ENCODE assay signal across 16 cellular contexts in the genomic region with DNA sequence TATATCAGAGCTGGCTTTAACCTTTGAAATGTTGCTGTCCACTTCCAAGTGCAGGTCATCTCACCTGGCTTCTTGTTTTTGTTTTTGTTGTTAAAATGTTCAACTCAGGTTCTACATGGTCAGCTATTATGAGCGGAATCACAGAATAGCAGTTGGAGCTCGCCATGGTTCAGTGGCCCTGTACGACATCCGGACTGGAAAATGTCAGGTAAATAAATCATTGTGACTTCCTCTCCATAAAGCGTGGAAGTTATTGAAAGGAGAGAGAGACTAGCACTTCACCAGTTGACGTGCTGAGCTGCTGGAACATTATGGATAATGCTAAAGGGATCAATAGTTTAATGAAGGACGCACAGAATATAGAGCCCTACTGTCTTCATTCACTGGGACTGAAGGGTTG.
DNase-seq lines count a peak whose midpoint lies in the region; ATAC-seq lines count a peak whose summit lies in the region.
"Had no signal": no experiment of that assay in that cellular context is flagged by ENCODE, and none has a peak within 500 bp of the region (broad histone marks: within the 10 kb centered on the region; RNA-seq: fewer than 3 reads in every experiment).

No MANE protein-coding gene starts in this region.

- no peak overlapping the region for H3K4me3 Mint-ChIP-seq in activated naive CD8-positive, alpha-beta T cell treated with anti-CD3 and anti-CD28 coated beads, Interleukin-2, amount 50 U/mL, for 24 hours
- H3K4me3 Mint-ChIP-seq: CD8-positive, alpha-beta T cell; T-helper 1 cell treated with Interleukin-12 subunit alpha and Interleukin-12 subunit beta and Interleukin-4 antibody, amounts not matched to agents 30 μg/mL and 1 μg/mL, for 36 hours had no signal

- peak; percentile 88 for DNase-seq in DMS53 (lab: John Stamatoyannopoulos, UW)
- DNase-seq in NCI-H1417 (lab: John Stamatoyannopoulos, UW) = peak; percentile 21 to 89 (median 61)
- DNase-seq in NCI-H748 (lab: John Stamatoyannopoulos, UW; ENCODE audit: unreplicated experiment) = peak; percentile 80
- peak; percentile 9 for DNase-seq in kidney glomerular epithelial cell (lab: John Stamatoyannopoulos, UW)
- no peak for DNase-seq in activated naive CD8-positive, alpha-beta T cell treated with anti-CD3 and anti-CD28 coated beads, Interleukin-2, amount 50 U/mL, for 24 hours
- DNase-seq in hepatic stellate cell (ENCODE audit: low spot score) = no peak
- DNase-seq in MV-4-11 (lab: John Stamatoyannopoulos, UW) = no peak
- DNase-seq: CD8-positive, alpha-beta T cell; EL; GOT3; MG63; NCI-H1694 treated with DMSO at 0.1 percent for 48 hours; NCI-H774; Right ventricle myocardium superior had no signal

- H3K4me1 Mint-ChIP-seq in activated naive CD8-positive, alpha-beta T cell treated with anti-CD3 and anti-CD28 coated beads, Interleukin-2, amount 50 U/mL, for 24 hours = no peaks in the 10 kb centered on the region

- ATAC-seq in activated naive CD8-positive, alpha-beta T cell treated with anti-CD3 and anti-CD28 coated beads, Interleukin-2, amount 50 U/mL, for 24 hours = no peak
- ATAC-seq: CD8-positive, alpha-beta T cell; Panc1 had no signal

- peaks cover 22% of the 10 kb centered on the region for H3K36me3 Mint-ChIP-seq in activated naive CD8-positive, alpha-beta T cell treated with anti-CD3 and anti-CD28 coated beads, Interleukin-2, amount 50 U/mL, for 24 hours (ENCODE audit: low read depth)

- no peaks in the 10 kb centered on the region for H3K9me3 Mint-ChIP-seq in activated naive CD8-positive, alpha-beta T cell treated with anti-CD3 and anti-CD28 coated beads, Interleukin-2, amount 50 U/mL, for 24 hours
- H3K9me3 Mint-ChIP-seq: CD8-positive, alpha-beta T cell; T-helper 1 cell treated with Interleukin-12 subunit alpha and Interleukin-12 subunit beta and Interleukin-4 antibody, amounts not matched to agents 30 μg/mL and 1 μg/mL, for 36 hours had no signal

- no peak overlapping the region for H3K27ac Mint-ChIP-seq in activated naive CD8-positive, alpha-beta T cell treated with anti-CD3 and anti-CD28 coated beads, Interleukin-2, amount 50 U/mL, for 24 hours
- H3K27ac Mint-ChIP-seq: CD8-positive, alpha-beta T cell; T-helper 1 cell treated with Interleukin-12 subunit alpha and Interleukin-12 subunit beta and Interleukin-4 antibody, amounts not matched to agents 30 μg/mL and 1 μg/mL, for 36 hours had no signal

- H3K27me3 Mint-ChIP-seq in activated naive CD8-positive, alpha-beta T cell treated with anti-CD3 and anti-CD28 coated beads, Interleukin-2, amount 50 U/mL, for 24 hours = no peaks in the 10 kb centered on the region

Comparison
In these comparisons a context has a peak if more than half of its experiments do, and no peak if none do; other contexts are left out.
1. DNase-seq: peak in DMS53 (single experiment), NCI-H1417 (3 of 3), NCI-H748 (single experiment) and kidney glomerular epithelial cell (single experiment); none in activated naive CD8-positive, alpha-beta T cell treated with anti-CD3 and anti-CD28 coated beads, Interleukin-2, amount 50 U/mL, for 24 hours (single experiment), hepatic stellate cell (single experiment) and MV-4-11 (single experiment).